In genomic region chr3:69320867-69321266, GRCh38 we compare ENCODE assay signal across 10 cellular contexts.
DNase-seq lines count a peak whose midpoint lies in the region; ATAC-seq, FAIRE-seq and TF ChIP-seq lines count a peak whose summit lies in the region.
"Had no signal": no experiment of that assay in that cellular context is flagged by ENCODE, and none has a peak within 500 bp of the region (broad histone marks: within the 10 kb centered on the region; RNA-seq: fewer than 3 reads in every experiment).

No MANE protein-coding gene starts in this region.

- DNase-seq in GM12878 (ENCODE audit: low read depth, low spot score) (peak; percentile 66), cerebellum (ENCODE audit: low spot score) (no peak), NCI-H187 (lab: John Stamatoyannopoulos, UW) (no peak), endodermal cell (no peak)
- DNase-seq: activated T-cell treated with anti-CD3 and anti-CD28 coated beads, Interleukin-2, amount 50 U/mL, for 24 hours; NCI-H510A had no signal

- H3K4me1 Mint-ChIP-seq in endodermal cell: peaks cover 4% of the 10 kb centered on the region

- no peak for TF ChIP-seq CTCF in GM12878 (IDR thresholded peaks at IDR 0.05 in 2 of 3, conservative IDR thresholded peaks at IDR 0.05 in 1 of 3; ENCODE audit: control insufficient read depth in 2 of 3, extremely low read depth in 1 of 3, insufficient read depth in 1 of 3, low read depth in 3 of 3, low read length in 3 of 3)
- TF ChIP-seq CTCF in endodermal cell (conservative IDR thresholded peaks at IDR 0.05): no peak

- 19% methylated on average over 4 of the region's 4 CpGs for WGBS in GM12878 (ENCODE audit: insufficient coverage, insufficient replicate concordance, low lambda C conversion rate, missing lambda C conversion rate)
- 88 to 91% methylated on average over 3 of the region's 4 CpGs for WGBS in endodermal cell (ENCODE audit: insufficient coverage in 1 of 2, insufficient read length in 1 of 2), 2 experiments

- BruUV-seq in GM12878 (replicated peaks; lab: Mats Ljungman, UMichigan): no TSS peak

- no peaks in the 10 kb centered on the region for H3K9me3 ChIP-seq in GM12878 (replicated peaks; ENCODE audit: control insufficient read depth, insufficient read depth, low read length)
- no peaks in the 10 kb centered on the region for H3K9me3 ChIP-seq in endodermal cell (ENCODE audit: control insufficient read depth, low read length)

- no peak overlapping the region for H3K27ac Mint-ChIP-seq in endodermal cell
- H3K27ac Mint-ChIP-seq: activated T-cell treated with anti-CD3 and anti-CD28 coated beads, Interleukin-2, amount 50 U/mL, for 24 hours had no signal

- H3K9ac ChIP-seq in GM12878 (ENCODE audit: control insufficient read depth, insufficient read depth, low read length) (no peak overlapping the region), endodermal cell (ENCODE audit: extremely low read depth, low read length, poor library complexity, severe bottlenecking) (no peak overlapping the region)

- H3K27me3 ChIP-seq in GM12878 (replicated peaks in 1 of 2; ENCODE audit: control insufficient read depth in 2 of 2, insufficient read depth in 2 of 2, low read length in 1 of 2): no peaks in the 10 kb centered on the region
- H3K27me3 ChIP-seq in endodermal cell (ENCODE audit: control insufficient read depth, insufficient read depth, low read length, poor library complexity, severe bottlenecking): no peaks in the 10 kb centered on the region

- peak; percentile 88 for FAIRE-seq in GM12878 (lab: Jason Lieb, UNC)

- no peak for TF ChIP-seq POLR2A in GM12878 (IDR thresholded peaks at IDR 0.05; ENCODE audit: low read depth, low read length)

- ATAC-seq in GM19043 (IDR thresholded peaks at IDR 0.05; ENCODE audit: low read depth, unreplicated experiment) (peak; percentile 67), HG03103 (IDR thresholded peaks at IDR 0.05; ENCODE audit: low read depth, unreplicated experiment) (peak; percentile 52), GM12878 (peak; percentile 72), GM21360 (IDR thresholded peaks at IDR 0.05; ENCODE audit: unreplicated experiment) (no peak)

- POLR2A ChIA-PET in GM12878 (lab: Charles Lee): interaction anchor here (0.5 to 1.0 kb wide), 3 partner anchors 9 to 120 kb away, joined by 3 to 4 read pairs (median 3); no protein-coding TSS in a partner anchor

- peak in 1 of 2 experiments; percentile 59; a peak in 2 of 4 replicates for TF ChIP-seq EP300 in GM12878 (IDR thresholded peaks at IDR 0.05; ENCODE audit: borderline replicate concordance in 1 of 2, control insufficient read depth in 1 of 2, low read depth in 2 of 2, low read length in 2 of 2)

- H3K36me3 Mint-ChIP-seq in endodermal cell (ENCODE audit: low read depth): no peaks in the 10 kb centered on the region

- H3K27me3 Mint-ChIP-seq in endodermal cell (ENCODE audit: insufficient read depth): no peaks in the 10 kb centered on the region
- H3K27me3 Mint-ChIP-seq: activated T-cell treated with anti-CD3 and anti-CD28 coated beads, Interleukin-2, amount 50 U/mL, for 24 hours had no signal

- no peak overlapping the region for H3K4me3 ChIP-seq in GM12878
- no peak overlapping the region for H3K4me3 ChIP-seq in skin epidermis
- H3K4me3 ChIP-seq in endodermal cell (ENCODE audit: low read length): no peak overlapping the region

- no peaks in the 10 kb centered on the region for H3K79me2 ChIP-seq in GM12878 (ENCODE audit: control insufficient read depth, insufficient read depth, low read length)

- H3K4me1 ChIP-seq in GM12878 (ENCODE audit: control insufficient read depth, insufficient read depth, low read length): peaks cover 16% of the 10 kb centered on the region
- no peaks in the 10 kb centered on the region for H3K4me1 ChIP-seq in endodermal cell (ENCODE audit: control insufficient read depth, insufficient read depth, low read length)

- no peaks in the 10 kb centered on the region for H4K20me1 ChIP-seq in GM12878 (ENCODE audit: control insufficient read depth, insufficient read depth)

- RAD21 ChIA-PET in GM12878 (lab: Charles Lee; ENCODE audit: unreplicated experiment): interaction anchor here (0.8 to 8.7 kb wide), 13 partner anchors 10 to 229 kb away, joined by 3 to 83 read pairs (median 5); no protein-coding TSS in a partner anchor

- no peak overlapping the region for H3K4me2 ChIP-seq in GM12878 (ENCODE audit: control insufficient read depth, insufficient read depth)

- H3K27ac ChIP-seq in GM12878 (ENCODE audit: control insufficient read depth, insufficient read depth) (peak overlapping the region; percentile 20; the same call in 1 of the 2 replicates), skin epidermis (peak overlapping the region in 12 of 21 experiments; percentile 9 to 66 (median 40)), endodermal cell (ENCODE audit: low read depth, low read length) (no peak overlapping the region)

- TF ChIP-seq RAD21 in GM12878 (IDR thresholded peaks at IDR 0.05; ENCODE audit: insufficient read depth, low read depth, low read length): no peak

- no peak overlapping the region for H2AFZ ChIP-seq in GM12878 (ENCODE audit: control insufficient read depth, low read depth, low read length)

- H3K36me3 ChIP-seq in GM12878 (ENCODE audit: control insufficient read depth in 2 of 2, insufficient read depth in 2 of 2, low read length in 1 of 2) (no peaks in the 10 kb centered on the region), endodermal cell (ENCODE audit: control insufficient read depth, insufficient read depth, low read length) (no peaks in the 10 kb centered on the region)

- intact Hi-C loops in GM12878 (cut with micrococcal nuclease; ENCODE audit: unreplicated experiment): loop anchor here (5.0 to 10.0 kb wide), 2 partner anchors 159 to 624 kb away; no protein-coding TSS in a partner anchor

- CTCF ChIA-PET in GM12878 (lab: Yijun Ruan, JAX): interaction anchor here (0.8 to 15.5 kb wide), 14 partner anchors 8 to 354 kb away, joined by 3 to 236 read pairs (median 4); no protein-coding TSS in a partner anchor

- no peaks in the 10 kb centered on the region for H3K9me3 Mint-ChIP-seq in endodermal cell
- H3K9me3 Mint-ChIP-seq: activated T-cell treated with anti-CD3 and anti-CD28 coated beads, Interleukin-2, amount 50 U/mL, for 24 hours had no signal

- in situ Hi-C loops in GM12878 (cut with MboI): loop anchor here (5.0 kb wide), 2 partner anchors 101 to 351 kb away; no protein-coding TSS in a partner anchor

- SMC1A ChIA-PET in GM12878 (lab: Charles Lee; ENCODE audit: uncharacterized antibody, unreplicated experiment): interaction anchor here (0.8 to 8.3 kb wide), 21 partner anchors 10 to 351 kb away, joined by 3 to 111 read pairs (median 4); no protein-coding TSS in a partner anchor

- no peak overlapping the region for H3K4me3 Mint-ChIP-seq in endodermal cell
- H3K4me3 Mint-ChIP-seq: activated T-cell treated with anti-CD3 and anti-CD28 coated beads, Interleukin-2, amount 50 U/mL, for 24 hours had no signal

TF ChIP-seq in GM12878, 131 proteins besides CTCF, POLR2A, EP300 and RAD21 (continues in another document):
- TF ChIP-seq EED (IDR thresholded peaks at IDR 0.05; ENCODE audit: low read depth) (peak; percentile 47), NBN (IDR thresholded peaks at IDR 0.05) (0 out of 2 replicates have a peak, but pooled peaks have one; percentile 45), TCF12 (IDR thresholded peaks at IDR 0.05; ENCODE audit: low read depth, low read length) (peak; percentile 93), RUNX3 (IDR thresholded peaks at IDR 0.05; ENCODE audit: low read length) (peak; percentile 84), SPI1 (IDR thresholded peaks at IDR 0.05; ENCODE audit: borderline replicate concordance, insufficient read depth, low read depth, low read length) (peak; percentile 91), POLR2AphosphoS2 (IDR thresholded peaks at IDR 0.05; ENCODE audit: low read depth, low read length) (no peak), RELB (IDR thresholded peaks at IDR 0.05; ENCODE audit: low read depth) (peak; percentile 64), IKZF2 (IDR thresholded peaks at IDR 0.05) (peak; percentile 80 to 82), SUPT20H (IDR thresholded peaks at IDR 0.05; ENCODE audit: borderline replicate concordance, control insufficient read depth, low read depth, low read length) (no peak), DPF2 (IDR thresholded peaks at IDR 0.05) (peak; percentile 78; the same call in 1 of the 2 replicates), HDGF (IDR thresholded peaks at IDR 0.05) (no peak), WRNIP1 (IDR thresholded peaks at IDR 0.05; ENCODE audit: borderline replicate concordance, low read depth, low read length) (no peak), NFIC (IDR thresholded peaks at IDR 0.05; ENCODE audit: low read depth, low read length) (peak; percentile 64; the same call in 1 of the 2 replicates), FOXM1 (IDR thresholded peaks at IDR 0.05; ENCODE audit: low read depth, low read length) (0 out of 2 replicates have a peak, but pooled peaks have one; percentile 32), PAX5 (IDR thresholded peaks at IDR 0.05; ENCODE audit: borderline replicate concordance, low read depth, low read length) (peak; percentile 49; the same call in 1 of the 2 replicates), CREB1 (IDR thresholded peaks at IDR 0.05; ENCODE audit: low read depth) (0 out of 2 replicates have a peak, but pooled peaks have one; percentile 23), MEF2B (IDR thresholded peaks at IDR 0.05; ENCODE audit: partially characterized antibody, poor library complexity, severe bottlenecking) (peak; percentile 49), GATAD2B (conservative IDR thresholded peaks at IDR 0.05; ENCODE audit: low read depth) (peak; percentile 58; the same call in 1 of the 2 replicates)
